Comparison of ENCODE assay signal across 17 cellular contexts in the genomic region with DNA sequence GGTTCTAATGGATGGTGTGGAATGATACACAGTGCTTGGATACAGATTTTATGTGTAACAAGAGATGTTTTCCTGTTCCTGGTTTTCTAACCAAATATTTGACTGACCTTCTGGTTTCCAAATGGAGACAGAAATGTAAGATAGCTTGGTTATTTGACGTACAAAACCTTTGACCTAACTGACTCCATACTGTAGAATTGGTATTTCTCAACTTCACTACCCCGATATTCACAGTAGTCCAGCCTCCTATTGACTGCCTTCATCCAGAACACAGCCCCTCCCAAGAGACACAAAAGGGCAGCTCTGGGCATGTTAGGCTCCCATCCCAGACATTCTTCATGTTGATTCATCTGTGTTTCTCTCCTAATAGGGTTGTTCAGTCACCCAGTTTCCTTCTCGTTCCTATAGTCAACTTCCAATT. TPM values are rescaled to one million over a fixed set of nuclear protein-coding genes. Genes with fewer than 3 reads are reported as not detected.
DNase-seq lines count a peak whose midpoint lies in the region; ATAC-seq and TF ChIP-seq lines count a peak whose summit lies in the region.
"Had no signal": no experiment of that assay in that cellular context is flagged by ENCODE, and none has a peak within 500 bp of the region (broad histone marks: within the 10 kb centered on the region; RNA-seq: fewer than 3 reads in every experiment).

No MANE protein-coding gene starts in this region.

- no peak for ATAC-seq in GM21515 (IDR thresholded peaks at IDR 0.05; ENCODE audit: unreplicated experiment)
- ATAC-seq: GM23338, T-cell had no signal

- peaks cover 16% of the 10 kb centered on the region for H4K20me1 ChIP-seq in smooth muscle cell (ENCODE audit: low read depth)

- peaks cover 46% of the 10 kb centered on the region for H3K79me2 ChIP-seq in smooth muscle cell (ENCODE audit: low read depth)

- H3F3A ChIP-seq in smooth muscle cell (ENCODE audit: low read depth): no peaks in the 10 kb centered on the region

- H3K4me1 ChIP-seq in smooth muscle cell (ENCODE audit: low read depth): no peaks in the 10 kb centered on the region

- TF ChIP-seq CTCF in coronary artery (IDR thresholded peaks at IDR 0.05) (no peak), smooth muscle cell (IDR thresholded peaks at IDR 0.05; ENCODE audit: borderline replicate concordance, insufficient read depth, poor library complexity, severe bottlenecking) (no peak)

- 69% methylated on average over 3 of the region's 3 CpGs for WGBS in smooth muscle cell (ENCODE audit: low lambda C conversion rate)

- H3K36me3 ChIP-seq in smooth muscle cell (ENCODE audit: low read depth): no peaks in the 10 kb centered on the region
- H3K36me3 ChIP-seq: upper lobe of left lung had no signal

- H3K9me3 ChIP-seq in smooth muscle cell (replicated peaks; ENCODE audit: low read depth): no peaks in the 10 kb centered on the region
- H3K9me3 ChIP-seq: upper lobe of left lung had no signal

- H3K4me3 ChIP-seq in coronary artery: no peak overlapping the region
- no peak overlapping the region for H3K4me3 ChIP-seq in smooth muscle cell
- H3K4me3 ChIP-seq: GM23338, upper lobe of left lung had no signal

- DNase-seq in NCI-H2171 treated with DMSO at 0.1 percent for 48 hours (lab: John Stamatoyannopoulos, UW): peak; percentile 51
- no peak for DNase-seq in NCI-H2171 (lab: John Stamatoyannopoulos, UW)
- no peak for DNase-seq in coronary artery (ENCODE audit: low spot score)
- peak; percentile 82 for DNase-seq in iris pigment epithelial cell (ENCODE audit: low read depth)
- DNase-seq in smooth muscle cell (lab: John Stamatoyannopoulos, UW; ENCODE audit: unreplicated experiment): no peak
- DNase-seq in pons (ENCODE audit: low spot score): no peak
- no peak for DNase-seq in SIG-M5 (lab: John Stamatoyannopoulos, UW)
- DNase-seq: activated B cell treated with CpG ODN at 0.5 μM for 24 hours; activated effector memory CD4-positive, alpha-beta T cell treated with Interleukin-2 at 50 U/mL for 16 hours; amygdala; NCI-H2081 treated with DMSO at 0.1 percent for 48 hours; stimulated activated naive CD4-positive, alpha-beta T cell treated with Interleukin-2 at 50 U/mL for 16 hours; T-cell; upper lobe of left lung had no signal

- no peaks in the 10 kb centered on the region for H3K27me3 ChIP-seq in smooth muscle cell (ENCODE audit: low read depth)
- H3K27me3 ChIP-seq: upper lobe of left lung had no signal

- no peak overlapping the region for H3K4me2 ChIP-seq in smooth muscle cell
- H3K4me2 ChIP-seq: GM23338 had no signal

- no peak overlapping the region for H2AFZ ChIP-seq in smooth muscle cell (ENCODE audit: low read depth)
- H2AFZ ChIP-seq: GM23338 had no signal

- H3K27ac ChIP-seq in coronary artery (peak overlapping the region; percentile 6 to 57), smooth muscle cell (ENCODE audit: low read depth) (peak overlapping the region; percentile 42)
- H3K27ac ChIP-seq: 22Rv1, upper lobe of left lung had no signal

- H3K9ac ChIP-seq in smooth muscle cell (ENCODE audit: low read depth): no peak overlapping the region

RNA-seq across cellular contexts. Expression of gene MYO1E, which starts 33.4 kb away (rescaled TPM):
- total RNA-seq in smooth muscle cell: 50.0 and 68.6 TPM in 2 replicates
- 54.5 and 69.6 TPM in 2 replicates for polyA plus RNA-seq in smooth muscle cell

Comparison
In these comparisons a context has a peak if more than half of its experiments do, and no peak if none do; other contexts are left out.
1. DNase-seq: peak in NCI-H2171 treated with DMSO at 0.1 percent for 48 hours (single experiment) and iris pigment epithelial cell (single experiment); none in NCI-H2171 (single experiment), coronary artery (single experiment), smooth muscle cell (single experiment), pons (single experiment) and SIG-M5 (single experiment).